Comparison of ENCODE assay signal across 1 cellular context in genomic region chr17:43995150-43995471, GRCh38.
TF ChIP-seq lines count a peak whose summit lies in the region.

No MANE protein-coding gene starts in this region.

TF ChIP-seq in A549, 52 proteins besides CTCF, POLR2A, EP300 and RAD21 (continued from another document):
- TF ChIP-seq PBX3 (IDR thresholded peaks at IDR 0.05) = no peak
- TF ChIP-seq NFE2L2 (conservative IDR thresholded peaks at IDR 0.05; ENCODE audit: low read length) = no peak
- TF ChIP-seq FOXS1 (CRISPR knock-in tag; IDR thresholded peaks at IDR 0.05) = no peak
- TF ChIP-seq HES2 (IDR thresholded peaks at IDR 0.05) = no peak
- no peak for TF ChIP-seq ESRRA (IDR thresholded peaks at IDR 0.05; ENCODE audit: borderline replicate concordance, low read length)
- TF ChIP-seq ZNF302 (CRISPR knock-in tag; IDR thresholded peaks at IDR 0.05) = no peak
- TF ChIP-seq ELK1 (IDR thresholded peaks at IDR 0.05; ENCODE audit: low read depth, low read length) = no peak
- TF ChIP-seq ZFP36 (IDR thresholded peaks at IDR 0.05; ENCODE audit: borderline replicate concordance, partially characterized antibody) = no peak
- no peak for TF ChIP-seq CBX8 (IDR thresholded peaks at IDR 0.05)
